ENCODE assay signal across 23 cellular contexts in genomic region chr7:66583696-66584095, GRCh38. TPM values are rescaled to one million over a fixed set of nuclear protein-coding genes. Genes with fewer than 3 reads are reported as not detected.
DNase-seq lines count a peak whose midpoint lies in the region; ATAC-seq, FAIRE-seq and TF ChIP-seq lines count a peak whose summit lies in the region.
"Had no signal": no experiment of that assay in that cellular context is flagged by ENCODE, and none has a peak within 500 bp of the region (broad histone marks: within the 10 kb centered on the region; RNA-seq: fewer than 3 reads in every experiment).

No MANE protein-coding gene starts in this region.

- H3K36me3 ChIP-seq in BLaER1 treated with 17β-estradiol and CSF1 and Interleukin-3, amounts not matched to agents 10 nM and 100 nM, result peaks cover 52 to 78% (median 62%) of the 10 kb centered on the region in 11 experiments
- peaks cover 0 to 12% of the 10 kb centered on the region in 2 donors for H3K36me3 ChIP-seq in left lung
- H3K36me3 ChIP-seq in gastrocnemius medialis, result peaks cover 0 to 9% of the 10 kb centered on the region in 2 donors

- POLR2A ChIA-PET in CD4-positive, alpha-beta T cell (lab: Charles Lee), result no interaction called here
- POLR2A ChIA-PET in activated CD8-positive, alpha-beta T cell treated with anti-CD3 and anti-CD28 coated beads for 36 hours (lab: Charles Lee), result no interaction called here

- H3K27ac Mint-ChIP-seq in CD4-positive, alpha-beta T cell, result peak overlapping the region; percentile 6
- H3K27ac Mint-ChIP-seq in activated CD8-positive, alpha-beta T cell treated with anti-CD3 and anti-CD28 coated beads for 36 hours, result peak overlapping the region; percentile 31
- H3K27ac Mint-ChIP-seq: activated CD4-positive, alpha-beta T cell treated with anti-CD3 and anti-CD28 coated beads, Interleukin-2, amount 10 ng/mL, durations not matched to agents 24 days and 14 days; activated CD8-positive, alpha-beta memory T cell treated with anti-CD3 and anti-CD28 coated beads, Interleukin-2, amount 10 ng/mL, durations not matched to agents 7 days and 5 days; activated naive CD8-positive, alpha-beta T cell treated with anti-CD3 and anti-CD28 coated beads, Interleukin-2, amount 10 ng/mL, durations not matched to agents 7 days and 5 days; mesothelial cell of epicardium had no signal

- CTCF ChIA-PET in CD4-positive, alpha-beta T cell (lab: Charles Lee), result no interaction called here
- CTCF ChIA-PET in activated CD8-positive, alpha-beta T cell treated with anti-CD3 and anti-CD28 coated beads for 36 hours (lab: Charles Lee), result no interaction called here

- no peak for ATAC-seq in CD4-positive, alpha-beta T cell (ENCODE audit: poor library complexity)
- peak; percentile 72 for ATAC-seq in activated CD8-positive, alpha-beta T cell treated with anti-CD3 and anti-CD28 coated beads for 36 hours
- ATAC-seq in left lung, result peak; percentile 14
- ATAC-seq in gastrocnemius medialis, result no peak
- ATAC-seq: activated CD8-positive, alpha-beta memory T cell treated with anti-CD3 and anti-CD28 coated beads, Interleukin-2, amount 10 ng/mL, durations not matched to agents 7 days and 5 days; left ventricle myocardium superior; naive thymus-derived CD8-positive, alpha-beta T cell had no signal

- peak overlapping the region in 1 of 11 experiments; percentile 67; a peak in 2 of 22 replicates for H3K27ac ChIP-seq in BLaER1 treated with 17β-estradiol and CSF1 and Interleukin-3, amounts not matched to agents 10 nM and 100 nM
- no peak overlapping the region for H3K27ac ChIP-seq in CD4-positive, alpha-beta T cell (ENCODE audit: low read depth, low read length)
- H3K27ac ChIP-seq in left lung (no peak overlapping the region), gastrocnemius medialis (no peak overlapping the region)

- TF ChIP-seq POLR2A in H54 (IDR thresholded peaks at IDR 0.05; ENCODE audit: low read depth, low read length), result no peak
- TF ChIP-seq POLR2A in gastrocnemius medialis (IDR thresholded peaks at IDR 0.05), result no peak

- no peak overlapping the region for H3K9ac ChIP-seq in BLaER1 treated with 17β-estradiol and CSF1 and Interleukin-3, amounts not matched to agents 10 nM and 100 nM
- H3K9ac ChIP-seq: SK-N-SH had no signal

- peaks cover 53 to 98% (median 94%) of the 10 kb centered on the region in 11 experiments for H4K20me1 ChIP-seq in BLaER1 treated with 17β-estradiol and CSF1 and Interleukin-3, amounts not matched to agents 10 nM and 100 nM

- no peak for TF ChIP-seq CTCF in CD4-positive, alpha-beta T cell (IDR thresholded peaks at IDR 0.05)
- no peak for TF ChIP-seq CTCF in activated CD8-positive, alpha-beta T cell treated with anti-CD3 and anti-CD28 coated beads for 36 hours (IDR thresholded peaks at IDR 0.05)
- TF ChIP-seq CTCF in left lung (IDR thresholded peaks at IDR 0.05) (no peak), gastrocnemius medialis (IDR thresholded peaks at IDR 0.05 in 4 of 5, conservative IDR thresholded peaks at IDR 0.05 in 1 of 5) (no peak)

- no peaks in the 10 kb centered on the region for H3K9me3 Mint-ChIP-seq in CD4-positive, alpha-beta T cell
- no peaks in the 10 kb centered on the region for H3K9me3 Mint-ChIP-seq in activated CD8-positive, alpha-beta T cell treated with anti-CD3 and anti-CD28 coated beads for 36 hours
- H3K9me3 Mint-ChIP-seq: activated CD4-positive, alpha-beta T cell treated with anti-CD3 and anti-CD28 coated beads, Interleukin-2, amount 10 ng/mL, durations not matched to agents 24 days and 14 days; activated naive CD8-positive, alpha-beta T cell treated with anti-CD3 and anti-CD28 coated beads, Interleukin-2, amount 10 ng/mL, durations not matched to agents 7 days and 5 days; mesothelial cell of epicardium; naive thymus-derived CD8-positive, alpha-beta T cell; T-helper 1 cell treated with Interleukin-12 subunit alpha and Interleukin-12 subunit beta and Interleukin-4 antibody, amounts not matched to agents 30 μg/mL and 1 μg/mL, for 36 hours had no signal

- no peak for DNase-seq in CD4-positive, alpha-beta T cell
- peak; percentile 24 for DNase-seq in activated CD8-positive, alpha-beta T cell treated with anti-CD3 and anti-CD28 coated beads for 36 hours
- DNase-seq in left lung (no peak), H54 (ENCODE audit: insufficient read length, low spot score) (no peak), gastrocnemius medialis (no peak)
- DNase-seq in stimulated activated CD8-positive, alpha-beta memory T cell treated with anti-CD3 and anti-CD28 coated beads, Interleukin-4, amount 100 ng/mL, for 48 hours, result no peak
- no peak for DNase-seq in effector CD8-positive, alpha-beta T cell (lab: John Stamatoyannopoulos, UW)
- DNase-seq: activated CD4-positive, alpha-beta T cell treated with anti-CD3 and anti-CD28 coated beads, Interleukin-2, amount 10 ng/mL, durations not matched to agents 24 days and 14 days; activated CD8-positive, alpha-beta memory T cell treated with anti-CD3 and anti-CD28 coated beads, Interleukin-2, amount 10 ng/mL, durations not matched to agents 7 days and 5 days; activated naive CD8-positive, alpha-beta T cell treated with anti-CD3 and anti-CD28 coated beads, Interleukin-2, amount 10 ng/mL, durations not matched to agents 7 days and 5 days; Calu3; DMS79 treated with DMSO at 0.1 percent for 48 hours; islet precursor cell; left ventricle myocardium superior; naive thymus-derived CD8-positive, alpha-beta T cell; NCI-H146; NCI-H446; NCI-H774; OCI-M1; SK-N-SH had no signal

- no peaks in the 10 kb centered on the region for H3K27me3 Mint-ChIP-seq in CD4-positive, alpha-beta T cell
- no peaks in the 10 kb centered on the region for H3K27me3 Mint-ChIP-seq in activated CD8-positive, alpha-beta T cell treated with anti-CD3 and anti-CD28 coated beads for 36 hours
- H3K27me3 Mint-ChIP-seq: activated CD4-positive, alpha-beta T cell treated with anti-CD3 and anti-CD28 coated beads, Interleukin-2, amount 10 ng/mL, durations not matched to agents 24 days and 14 days; activated CD8-positive, alpha-beta memory T cell treated with anti-CD3 and anti-CD28 coated beads, Interleukin-2, amount 10 ng/mL, durations not matched to agents 7 days and 5 days; activated naive CD8-positive, alpha-beta T cell treated with anti-CD3 and anti-CD28 coated beads, Interleukin-2, amount 10 ng/mL, durations not matched to agents 7 days and 5 days; naive thymus-derived CD8-positive, alpha-beta T cell had no signal

- peak overlapping the region in 9 of 11 experiments; percentile 18 to 71 (median 40); a peak in 16 of 22 replicates for H3K4me2 ChIP-seq in BLaER1 treated with 17β-estradiol and CSF1 and Interleukin-3, amounts not matched to agents 10 nM and 100 nM
- H3K4me2 ChIP-seq: SK-N-SH had no signal

- in situ Hi-C loops in gastrocnemius medialis (cut with MboI; ENCODE audit: low sequenced_read_pairs in 4 of 4), result no loop called here

- peaks cover 58% of the 10 kb centered on the region for H3K36me3 Mint-ChIP-seq in CD4-positive, alpha-beta T cell (ENCODE audit: low read depth)
- H3K36me3 Mint-ChIP-seq in activated CD8-positive, alpha-beta T cell treated with anti-CD3 and anti-CD28 coated beads for 36 hours (ENCODE audit: low read depth), result peaks cover 33% of the 10 kb centered on the region

- FAIRE-seq in H54 (lab: Jason Lieb, UNC), result no peak

- intact Hi-C loops in CD4-positive, alpha-beta T cell (cut with DNase I, micrococcal nuclease), result no loop called here
- intact Hi-C loops in activated CD8-positive, alpha-beta T cell treated with anti-CD3 and anti-CD28 coated beads for 36 hours (cut with micrococcal nuclease), result no loop called here
- intact Hi-C loops in left lung (cut with DNase I), result no loop called here
- intact Hi-C loops in gastrocnemius medialis (cut with DNase I; ENCODE audit: low total_unique reads), result no loop called here

- peaks cover 59% of the 10 kb centered on the region for H3K4me1 Mint-ChIP-seq in CD4-positive, alpha-beta T cell (ENCODE audit: low read depth)
- H3K4me1 Mint-ChIP-seq in activated CD8-positive, alpha-beta T cell treated with anti-CD3 and anti-CD28 coated beads for 36 hours (ENCODE audit: low read depth), result peaks cover 54% of the 10 kb centered on the region
- H3K4me1 Mint-ChIP-seq: mesothelial cell of epicardium had no signal

- H3K9me3 ChIP-seq in BLaER1 treated with 17β-estradiol and CSF1 and Interleukin-3, amounts not matched to agents 10 nM and 100 nM (replicated peaks in 1 of 11), result peaks cover 0 to 9% (median 0%) of the 10 kb centered on the region in 11 experiments; a peak in 4 of 22 replicates
- no peaks in the 10 kb centered on the region for H3K9me3 ChIP-seq in CD4-positive, alpha-beta T cell (ENCODE audit: control insufficient read depth, low read length)
- H3K9me3 ChIP-seq in left lung (no peaks in the 10 kb centered on the region), gastrocnemius medialis (no peaks in the 10 kb centered on the region)
- H3K9me3 ChIP-seq: SK-N-SH had no signal

- H3K4me1 ChIP-seq in BLaER1 treated with 17β-estradiol and CSF1 and Interleukin-3, amounts not matched to agents 10 nM and 100 nM, result peaks cover 15 to 56% (median 34%) of the 10 kb centered on the region in 10 experiments
- H3K4me1 ChIP-seq in left lung, result peaks cover 0 to 29% of the 10 kb centered on the region in 2 donors
- peaks cover 9 to 21% of the 10 kb centered on the region in 2 donors for H3K4me1 ChIP-seq in gastrocnemius medialis

- H3K27me3 ChIP-seq in BLaER1 treated with 17β-estradiol and CSF1 and Interleukin-3, amounts not matched to agents 10 nM and 100 nM, result no peaks in the 10 kb centered on the region
- no peaks in the 10 kb centered on the region for H3K27me3 ChIP-seq in CD4-positive, alpha-beta T cell (ENCODE audit: control insufficient read depth, insufficient read depth, low read length)
- no peaks in the 10 kb centered on the region for H3K27me3 ChIP-seq in left lung
- H3K27me3 ChIP-seq in gastrocnemius medialis, result no peaks in the 10 kb centered on the region

- H3K4me3 ChIP-seq in BLaER1 treated with 17β-estradiol and CSF1 and Interleukin-3, amounts not matched to agents 10 nM and 100 nM, result no peak overlapping the region
- no peak overlapping the region for H3K4me3 ChIP-seq in left lung
- H3K4me3 ChIP-seq in gastrocnemius medialis, result no peak overlapping the region

- no peak overlapping the region for H3K4me3 Mint-ChIP-seq in CD4-positive, alpha-beta T cell
- no peak overlapping the region for H3K4me3 Mint-ChIP-seq in activated CD8-positive, alpha-beta T cell treated with anti-CD3 and anti-CD28 coated beads for 36 hours
- H3K4me3 Mint-ChIP-seq: activated CD4-positive, alpha-beta T cell treated with anti-CD3 and anti-CD28 coated beads, Interleukin-2, amount 10 ng/mL, durations not matched to agents 24 days and 14 days; activated CD8-positive, alpha-beta memory T cell treated with anti-CD3 and anti-CD28 coated beads, Interleukin-2, amount 10 ng/mL, durations not matched to agents 7 days and 5 days; activated naive CD8-positive, alpha-beta T cell treated with anti-CD3 and anti-CD28 coated beads, Interleukin-2, amount 10 ng/mL, durations not matched to agents 7 days and 5 days; mesothelial cell of epicardium; naive thymus-derived CD8-positive, alpha-beta T cell; T-helper 1 cell treated with Interleukin-12 subunit alpha and Interleukin-12 subunit beta and Interleukin-4 antibody, amounts not matched to agents 30 μg/mL and 1 μg/mL, for 36 hours had no signal

RNA-seq across cellular contexts. Expression of gene KCTD7, which starts 45.0 kb away (rescaled TPM):
- 10 to 100 TPM; 15.2 TPM for total RNA-seq in CD4-positive, alpha-beta T cell
- 1 to 10 TPM; 4.8 to 5.4 TPM for total RNA-seq in activated CD8-positive, alpha-beta T cell treated with anti-CD3 and anti-CD28 coated beads for 36 hours
- total RNA-seq in left lung (10 to 100 TPM; 10.4 to 12.4 TPM), gastrocnemius medialis (1 to 10 TPM; 3.0 to 6.0 (median 5.5) TPM)

Comparison
In these comparisons a context has a peak if more than half of its experiments do, and no peak if none do; other contexts are left out.
1. ATAC-seq: peak in activated CD8-positive, alpha-beta T cell treated with anti-CD3 and anti-CD28 coated beads for 36 hours (single experiment) and left lung (single experiment); none in CD4-positive, alpha-beta T cell (single experiment) and gastrocnemius medialis (0 of 2).